8 cellular contexts compared by ENCODE assay signal in the genomic region with DNA sequence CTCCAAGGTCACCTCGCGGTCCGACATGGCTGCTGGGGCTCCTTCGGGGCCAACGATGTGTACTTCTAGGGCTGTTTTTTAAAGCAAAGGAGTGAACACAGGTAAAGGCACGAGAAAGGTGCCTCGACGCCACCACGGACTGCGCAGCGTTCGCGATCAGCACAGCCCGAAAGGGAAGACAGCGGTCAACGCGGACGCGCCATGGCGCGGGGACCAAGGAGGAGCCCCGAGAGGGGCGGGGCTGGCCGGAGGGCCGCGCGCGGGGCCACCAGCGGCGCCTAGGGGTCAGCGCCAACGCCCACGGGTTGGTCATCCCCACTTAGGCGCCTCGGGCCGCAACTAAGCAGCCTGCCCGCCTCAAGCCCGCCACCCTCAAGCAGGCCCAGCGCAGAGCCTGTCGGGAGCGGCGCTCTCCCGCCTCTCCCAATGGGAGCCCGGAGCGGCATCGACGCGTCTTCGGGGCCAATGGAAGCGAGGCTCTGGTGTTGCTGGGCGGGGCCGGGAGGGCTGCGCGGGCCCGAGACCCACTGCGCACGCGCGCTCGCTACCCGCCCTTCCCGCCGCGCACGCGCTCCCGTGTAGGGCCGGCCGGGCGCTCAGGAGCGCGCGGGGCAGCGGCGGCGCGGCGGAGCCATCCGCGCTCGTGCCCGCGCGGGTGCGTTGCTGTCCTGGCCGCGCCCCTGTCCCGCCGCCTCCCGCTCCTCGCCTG. TPM values are rescaled to one million over a fixed set of nuclear protein-coding genes. Genes with fewer than 3 reads are reported as not detected.
DNase-seq lines count a peak whose midpoint lies in the region; ATAC-seq and TF ChIP-seq lines count a peak whose summit lies in the region.

Gene DIP2A (plus strand): TSS at position 577 of the 709 bp plus-strand sequence. CDS start 241 bp downstream, outside the sequence.

- H3K9me3 Mint-ChIP-seq in type B pancreatic cell: no peaks in the 10 kb centered on the region

- DNase-seq in NCI-H1694 (lab: John Stamatoyannopoulos, UW) (peak; percentile 90), amniotic epithelial cell (ENCODE audit: low read depth) (peak; percentile 94), heart right ventricle (peak; percentile 95 to 96), posterior cingulate gyrus (peak; percentile 90 to 100 (median 94)), type B pancreatic cell (ENCODE audit: extremely low spot score, unreplicated experiment) (peak; percentile 97)

- peaks cover 6 to 82% (median 67%) of the 10 kb centered on the region in 9 donors for H3K4me1 ChIP-seq in heart right ventricle

- peaks cover 0 to 10% (median 0%) of the 10 kb centered on the region in 9 donors for H3K36me3 ChIP-seq in heart right ventricle

- H3K27me3 ChIP-seq in heart right ventricle: no peaks in the 10 kb centered on the region

- WGBS in heart right ventricle, 2 donors: 0% methylated on average over 70 to 84 of the region's 91 CpGs

- peak; percentile 90 for TF ChIP-seq POLR2A in GM15510 (IDR thresholded peaks at IDR 0.05; ENCODE audit: borderline replicate concordance, extremely low read depth, insufficient read length)

- H3K27me3 Mint-ChIP-seq in type B pancreatic cell: no peaks in the 10 kb centered on the region

- ATAC-seq in HG02885 (IDR thresholded peaks at IDR 0.05; ENCODE audit: poor library complexity, unreplicated experiment) (peak; percentile 95), heart right ventricle (peak; percentile 94 to 98 (median 97))

- TF ChIP-seq CTCF in heart right ventricle (IDR thresholded peaks at IDR 0.05): peak in 2 of 9 donors; percentile 5 to 9
- no peak for TF ChIP-seq CTCF in type B pancreatic cell (conservative IDR thresholded peaks at IDR 0.05)

- H3K4me1 Mint-ChIP-seq in type B pancreatic cell (ENCODE audit: unreplicated experiment): peaks cover 24% of the 10 kb centered on the region

- H3K4me3 ChIP-seq in heart right ventricle: peak within 1 kb of the TSS; percentile 73 to 99 (median 94)

- peak within 1 kb of the TSS; percentile 86 for H3K27ac Mint-ChIP-seq in type B pancreatic cell

- H3K27ac ChIP-seq in heart right ventricle: peak within 1 kb of the TSS; percentile 94 to 98 (median 97)

- peak within 1 kb of the TSS; percentile 93 for H3K4me3 Mint-ChIP-seq in type B pancreatic cell

- no peaks in the 10 kb centered on the region for H3K9me3 ChIP-seq in heart right ventricle

- H3K36me3 Mint-ChIP-seq in type B pancreatic cell: peaks cover 12% of the 10 kb centered on the region

- intact Hi-C loops in T-helper 1 cell treated with Interleukin-12 subunit alpha and Interleukin-12 subunit beta and Interleukin-4 antibody, amounts not matched to agents 30 ng/mL and 1 ng/mL, for 36 hours (cut with micrococcal nuclease): loop anchor here (1.0 to 10.0 kb wide), 8 partner anchors 89 to 314 kb away; partner anchors contain the start of genes C21orf58, PRMT2 and YBEY
- intact Hi-C loops in heart right ventricle (cut with DNase I): loop anchor here in 1 of 10 donors (10.0 kb wide), 1 partner anchor 484 kb away; no protein-coding TSS in a partner anchor
- intact Hi-C loops in posterior cingulate gyrus (cut with DNase I): loop anchor here (5.0 to 10.0 kb wide), 2 partner anchors 134 to 171 kb away; partner anchors contain the start of genes C21orf58, MCM3AP, PCNT and YBEY

RNA-seq across cellular contexts. Expression of gene DIP2A, which starts in this region (rescaled TPM):
- 54.9 and 56.7 TPM in 2 replicates for total RNA-seq in T-helper 1 cell treated with Interleukin-12 subunit alpha and Interleukin-12 subunit beta and Interleukin-4 antibody, amounts not matched to agents 30 ng/mL and 1 ng/mL, for 36 hours
- total RNA-seq in heart right ventricle (10 to 100 TPM; 19.7 to 24.9 (median 22.9) TPM), type B pancreatic cell (ENCODE audit: low replicate concordance) (37.9 and 49.4 TPM in 2 replicates)
- 10 to 100 TPM in 1 of 2 donors, 1 to 10 TPM in 1; 9.4 to 45.2 TPM for polyA plus RNA-seq in heart right ventricle

Comparison
In these comparisons a context has a peak if more than half of its experiments do, and no peak if none do; other contexts are left out.
1. Peak in every context shown above with its lines: DNase-seq, ATAC-seq, H3K4me3 ChIP-seq and H3K27ac ChIP-seq.